Comparison of ENCODE assay signal across 8 cellular contexts in the genomic region with DNA sequence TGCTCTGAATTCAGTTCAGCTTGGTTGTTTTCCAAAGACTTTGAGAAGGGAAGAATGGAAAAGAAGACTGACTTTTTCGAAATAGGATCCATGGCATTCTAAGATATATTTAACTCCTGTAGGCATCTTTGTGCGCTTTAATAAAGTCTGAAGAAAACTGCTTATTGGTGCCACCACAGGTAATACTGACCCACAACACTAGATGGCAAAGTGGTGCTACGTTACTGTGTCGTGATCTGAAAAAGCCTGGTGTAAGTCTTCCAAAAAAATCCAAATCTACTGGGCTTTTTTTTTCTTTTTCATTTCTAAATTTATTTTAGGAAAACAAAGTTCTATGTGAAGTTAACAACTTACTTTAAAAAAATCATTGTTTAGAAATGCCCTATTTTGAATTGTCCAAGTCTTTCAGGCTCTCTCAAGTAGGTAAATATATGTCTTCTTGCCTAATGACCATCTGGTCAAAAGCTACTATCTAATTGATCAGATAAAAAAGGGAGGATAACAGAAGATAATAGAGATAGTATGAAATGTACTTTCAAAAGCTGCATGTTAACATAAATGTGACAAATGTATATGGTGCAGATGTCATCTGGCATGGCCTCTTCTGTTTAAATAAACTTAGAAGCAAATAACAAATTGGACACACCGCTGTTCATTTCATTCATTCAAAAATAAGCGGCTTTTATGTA. TPM values are rescaled to one million over a fixed set of nuclear protein-coding genes. Genes with fewer than 3 reads are reported as not detected.
A peak's percentile ranks its signal among the peaks of the same experiment; 100 is the strongest.
DNase-seq lines count a peak whose midpoint lies in the region; ATAC-seq and TF ChIP-seq lines count a peak whose summit lies in the region.

No MANE protein-coding gene starts in this region.

- H4K20me1 ChIP-seq in OCI-LY3 (ENCODE audit: insufficient read depth, low read length): no peaks in the 10 kb centered on the region

- no peaks in the 10 kb centered on the region for H3K27me3 ChIP-seq in OCI-LY3 (ENCODE audit: low read depth, low read length)
- no peaks in the 10 kb centered on the region for H3K27me3 ChIP-seq in body of pancreas

- H3K36me3 Mint-ChIP-seq in stimulated activated naive B cell treated with anti-CD40 and anti-IgM and Interleukin-4, amounts not matched to agents 10 μg/mL and 1 μg/mL and 100 μg/mL, for 72 hours: no peaks in the 10 kb centered on the region

- no peak overlapping the region for H2AFZ ChIP-seq in OCI-LY3 (ENCODE audit: low read depth, low read length)

- H3K4me3 ChIP-seq in OCI-LY3 (ENCODE audit: low read length) (no peak overlapping the region), body of pancreas (no peak overlapping the region)

- no peak for TF ChIP-seq POLR2A in body of pancreas (IDR thresholded peaks at IDR 0.05)

- H3K27ac Mint-ChIP-seq in stimulated activated naive B cell treated with anti-CD40 and anti-IgM and Interleukin-4, amounts not matched to agents 10 μg/mL and 1 μg/mL and 100 μg/mL, for 72 hours: no peak overlapping the region

- DNase-seq in EL (peak; percentile 34), HT1080 (ENCODE audit: low read depth) (peak; percentile 16), body of pancreas (peak; percentile 28 to 54 (median 38)), kidney tubule cell (ENCODE audit: low spot score) (peak; percentile 42)
- DNase-seq in stimulated activated naive B cell treated with anti-CD40 and anti-IgM and Interleukin-4, amounts not matched to agents 10 μg/mL and 1 μg/mL and 100 μg/mL, for 72 hours: peak; percentile 4

- H3K9me3 ChIP-seq in OCI-LY3 (ENCODE audit: insufficient read depth, low read length) (no peaks in the 10 kb centered on the region), body of pancreas (no peaks in the 10 kb centered on the region)

- TF ChIP-seq CTCF in OCI-LY3 (IDR thresholded peaks at IDR 0.05; ENCODE audit: low read depth, low read length): peak; percentile 66
- peak; percentile 27 to 82 (median 59) for TF ChIP-seq CTCF in body of pancreas (IDR thresholded peaks at IDR 0.05)

- H3K79me2 ChIP-seq in OCI-LY3 (ENCODE audit: low read length): no peaks in the 10 kb centered on the region

- H3K4me3 Mint-ChIP-seq in stimulated activated naive B cell treated with anti-CD40 and anti-IgM and Interleukin-4, amounts not matched to agents 10 μg/mL and 1 μg/mL and 100 μg/mL, for 72 hours: no peak overlapping the region

- peaks cover 2 to 4% of the 10 kb centered on the region in 2 donors for H3K9me3 Mint-ChIP-seq in stimulated activated naive B cell treated with anti-CD40 and anti-IgM and Interleukin-4, amounts not matched to agents 10 μg/mL and 1 μg/mL and 100 μg/mL, for 72 hours

- H3K4me2 ChIP-seq in OCI-LY3 (ENCODE audit: low read length): peak overlapping the region; percentile 46; the same call in 1 of the 2 replicates

- no peak overlapping the region for H3K9ac ChIP-seq in OCI-LY3 (ENCODE audit: low read length)

- WGBS in body of pancreas, 2 donors: 15 to 22% methylated on average over 6 of the region's 6 CpGs

- H3K4me1 Mint-ChIP-seq in stimulated activated naive B cell treated with anti-CD40 and anti-IgM and Interleukin-4, amounts not matched to agents 10 μg/mL and 1 μg/mL and 100 μg/mL, for 72 hours: peaks cover 0 to 5% of the 10 kb centered on the region in 2 donors

- H3K36me3 ChIP-seq in OCI-LY3 (replicated peaks; ENCODE audit: low read depth, low read length) (no peaks in the 10 kb centered on the region), body of pancreas (replicated peaks in 1 of 2; ENCODE audit: insufficient read depth in 1 of 2, low read depth in 2 of 2) (no peaks in the 10 kb centered on the region)

- H3K4me1 ChIP-seq in OCI-LY3 (ENCODE audit: low read length) (peaks cover 14% of the 10 kb centered on the region), body of pancreas (peaks cover 5% of the 10 kb centered on the region)

- H3K27ac ChIP-seq in OCI-LY3 (ENCODE audit: low read length) (no peak overlapping the region), body of pancreas (no peak overlapping the region)

- ATAC-seq in body of pancreas: peak; percentile 67
- peak in 1 of 2 donors; percentile 59 for ATAC-seq in stimulated activated naive B cell treated with anti-CD40 and anti-IgM and Interleukin-4, amounts not matched to agents 10 μg/mL and 1 μg/mL and 100 μg/mL, for 72 hours (replicated peaks)
- ATAC-seq in GM19023 (IDR thresholded peaks at IDR 0.05; ENCODE audit: unreplicated experiment): no peak
- no peak for ATAC-seq in HG02970 (IDR thresholded peaks at IDR 0.05; ENCODE audit: low FRiP score, unreplicated experiment)

- H3K27me3 Mint-ChIP-seq in stimulated activated naive B cell treated with anti-CD40 and anti-IgM and Interleukin-4, amounts not matched to agents 10 μg/mL and 1 μg/mL and 100 μg/mL, for 72 hours: peaks cover 0 to 18% of the 10 kb centered on the region in 2 donors

- intact Hi-C loops in body of pancreas (cut with DNase I): no loop called here

RNA-seq across cellular contexts. Expression of a gene that starts 47.0 kb away (rescaled TPM):
- not detected in 2 replicates for total RNA-seq in HT1080 (2014; rRNA removed; shearing (Covaris generic))
- polyA plus RNA-seq in HT1080 (2015; cell fraction: cytosol; rRNA removed): 0.17 TPM in 1 of 2 replicates, not detected in the other
- polyA plus RNA-seq in HT1080 (2015; cell fraction: nucleus; rRNA removed): not detected in 2 replicates
- 10 to 100 TPM; 42.8 to 53.2 TPM for total RNA-seq in body of pancreas

Comparison
In these comparisons a context has a peak if more than half of its experiments do, and no peak if none do; other contexts are left out.
1. RNA of a gene that starts 47.0 kb away (total RNA-seq): 42.8 to 53.2 TPM in body of pancreas; not detected in HT1080; every median in the first group is over 10 times any median in the second.
2. Peak in every context shown above with its lines, with median percentiles within 50 percentile points of each other: DNase-seq.